In the genomic region with DNA sequence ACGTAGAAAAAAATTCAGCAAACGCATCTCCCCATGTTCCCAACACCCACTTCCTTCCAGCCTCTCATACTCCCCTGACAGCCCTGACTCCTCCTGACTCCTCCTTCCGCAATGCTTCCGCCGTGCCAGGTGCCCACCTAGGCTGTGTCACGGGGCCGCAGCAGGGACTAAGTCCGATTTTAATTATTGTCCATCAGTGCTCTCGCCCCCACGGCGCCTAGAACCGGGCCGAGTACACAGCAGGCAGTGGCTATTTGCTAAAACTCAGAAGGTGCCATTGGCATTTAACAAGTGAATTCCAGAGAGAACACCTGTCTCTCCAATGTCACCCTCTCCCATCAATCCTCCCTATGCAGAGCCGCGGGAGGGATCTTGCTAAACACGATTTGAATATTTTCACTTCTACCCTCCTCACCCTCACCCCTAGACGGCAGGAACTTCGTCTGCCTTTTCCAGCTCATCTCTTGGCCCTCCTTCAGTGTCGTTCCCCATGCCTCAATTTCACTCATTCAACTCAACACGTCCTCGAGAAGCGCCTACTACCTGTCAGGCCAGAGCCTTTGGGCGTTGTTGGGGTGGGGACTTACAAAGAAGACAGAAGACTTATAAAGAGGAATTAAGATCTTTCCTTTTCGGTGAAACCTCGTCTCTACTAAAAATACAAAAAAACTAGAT, we compare ENCODE assay signal across 8 cellular contexts.
A peak's percentile ranks its signal among the peaks of the same experiment; 100 is the strongest.
DNase-seq lines count a peak whose midpoint lies in the region; ATAC-seq lines count a peak whose summit lies in the region.

No MANE protein-coding gene starts in this region.

- no peak overlapping the region for H3K4me3 Mint-ChIP-seq in activated T-cell treated with anti-CD3 and anti-CD28 coated beads, Interleukin-2, amount 50 U/mL, for 24 hours

- H3K4me1 ChIP-seq in adipocyte (ENCODE audit: control insufficient read depth, insufficient read depth, low read length), result peaks cover 14% of the 10 kb centered on the region
- H3K4me1 ChIP-seq in iPS-20b (ENCODE audit: insufficient read depth, low read length), result no peaks in the 10 kb centered on the region; the same call in 1 of the 2 replicates

- no peaks in the 10 kb centered on the region for H3K9me3 ChIP-seq in adipocyte (ENCODE audit: control insufficient read depth, low read length)
- H3K9me3 ChIP-seq in iPS-20b (ENCODE audit: insufficient read depth, low read depth, low read length), result no peaks in the 10 kb centered on the region

- no peaks in the 10 kb centered on the region for H3K36me3 ChIP-seq in adipocyte (ENCODE audit: control insufficient read depth, insufficient read depth, low read length, severe bottlenecking)
- no peaks in the 10 kb centered on the region for H3K36me3 ChIP-seq in iPS-20b (ENCODE audit: insufficient read depth, low read depth, low read length)

- H3K27me3 Mint-ChIP-seq in activated T-cell treated with anti-CD3 and anti-CD28 coated beads, Interleukin-2, amount 50 U/mL, for 24 hours, result no peaks in the 10 kb centered on the region

- DNase-seq in activated T-cell treated with anti-CD3 and anti-CD28 coated beads for 48 hours (ENCODE audit: low read depth) (peak; percentile 31), NCI-H345 treated with DMSO at 0.1 percent for 48 hours (lab: John Stamatoyannopoulos, UW; ENCODE audit: unreplicated experiment) (peak; percentile 59), adipocyte (ENCODE audit: low read depth) (peak; percentile 43)
- no peak for DNase-seq in activated T-cell treated with anti-CD3 and anti-CD28 coated beads, Interleukin-2, amount 50 U/mL, for 24 hours
- DNase-seq in stimulated activated CD4-positive, alpha-beta T cell treated with anti-CD3 and anti-CD28 coated beads, Interleukin-15, amount 100 ng/mL, for 24 hours, result peak; percentile 57
- no peak for DNase-seq in activated CD4-positive, CD25-positive, alpha-beta regulatory T cell treated with anti-CD3 and anti-CD28 coated beads, Interleukin-2, amount 50 U/mL, for 72 hours

- peak; percentile 10 for ATAC-seq in HG02884 (IDR thresholded peaks at IDR 0.05; ENCODE audit: unreplicated experiment)

- H3K36me3 Mint-ChIP-seq in activated T-cell treated with anti-CD3 and anti-CD28 coated beads, Interleukin-2, amount 50 U/mL, for 24 hours (ENCODE audit: low read depth), result peaks cover 4% of the 10 kb centered on the region

- H3K9ac ChIP-seq in adipocyte (ENCODE audit: low read length), result peak overlapping the region; percentile 77
- peak overlapping the region; percentile 78; the same call in 1 of the 2 replicates for H3K9ac ChIP-seq in iPS-20b (ENCODE audit: low read depth, low read length)

- no peaks in the 10 kb centered on the region for H3K9me3 Mint-ChIP-seq in activated T-cell treated with anti-CD3 and anti-CD28 coated beads, Interleukin-2, amount 50 U/mL, for 24 hours

- H3K27me3 ChIP-seq in adipocyte (replicated peaks; ENCODE audit: control insufficient read depth, insufficient read depth, low read length) (no peaks in the 10 kb centered on the region), iPS-20b (ENCODE audit: insufficient read depth, low read length) (peaks cover 7% of the 10 kb centered on the region; the same call in 1 of the 2 replicates)

- H3K4me3 ChIP-seq in adipocyte (ENCODE audit: low read length) (peak overlapping the region; percentile 92), iPS-20b (ENCODE audit: low read length) (peak overlapping the region; percentile 94)

- peaks cover 18% of the 10 kb centered on the region for H3K4me1 Mint-ChIP-seq in activated T-cell treated with anti-CD3 and anti-CD28 coated beads, Interleukin-2, amount 50 U/mL, for 24 hours (ENCODE audit: low read depth)

- H3K27ac Mint-ChIP-seq in activated T-cell treated with anti-CD3 and anti-CD28 coated beads, Interleukin-2, amount 50 U/mL, for 24 hours, result no peak overlapping the region

- H3K27ac ChIP-seq in iPS-20b (ENCODE audit: low read length), result no peak overlapping the region

Comparison
In these comparisons a context has a peak if more than half of its experiments do, and no peak if none do; other contexts are left out.
1. DNase-seq: peak in activated T-cell treated with anti-CD3 and anti-CD28 coated beads for 48 hours (single experiment), NCI-H345 treated with DMSO at 0.1 percent for 48 hours (single experiment), adipocyte (single experiment) and stimulated activated CD4-positive, alpha-beta T cell treated with anti-CD3 and anti-CD28 coated beads, Interleukin-15, amount 100 ng/mL, for 24 hours (single experiment); none in activated T-cell treated with anti-CD3 and anti-CD28 coated beads, Interleukin-2, amount 50 U/mL, for 24 hours (single experiment) and activated CD4-positive, CD25-positive, alpha-beta regulatory T cell treated with anti-CD3 and anti-CD28 coated beads, Interleukin-2, amount 50 U/mL, for 72 hours (single experiment).